ENCODE assay signal across 8 cellular contexts in the genomic region with DNA sequence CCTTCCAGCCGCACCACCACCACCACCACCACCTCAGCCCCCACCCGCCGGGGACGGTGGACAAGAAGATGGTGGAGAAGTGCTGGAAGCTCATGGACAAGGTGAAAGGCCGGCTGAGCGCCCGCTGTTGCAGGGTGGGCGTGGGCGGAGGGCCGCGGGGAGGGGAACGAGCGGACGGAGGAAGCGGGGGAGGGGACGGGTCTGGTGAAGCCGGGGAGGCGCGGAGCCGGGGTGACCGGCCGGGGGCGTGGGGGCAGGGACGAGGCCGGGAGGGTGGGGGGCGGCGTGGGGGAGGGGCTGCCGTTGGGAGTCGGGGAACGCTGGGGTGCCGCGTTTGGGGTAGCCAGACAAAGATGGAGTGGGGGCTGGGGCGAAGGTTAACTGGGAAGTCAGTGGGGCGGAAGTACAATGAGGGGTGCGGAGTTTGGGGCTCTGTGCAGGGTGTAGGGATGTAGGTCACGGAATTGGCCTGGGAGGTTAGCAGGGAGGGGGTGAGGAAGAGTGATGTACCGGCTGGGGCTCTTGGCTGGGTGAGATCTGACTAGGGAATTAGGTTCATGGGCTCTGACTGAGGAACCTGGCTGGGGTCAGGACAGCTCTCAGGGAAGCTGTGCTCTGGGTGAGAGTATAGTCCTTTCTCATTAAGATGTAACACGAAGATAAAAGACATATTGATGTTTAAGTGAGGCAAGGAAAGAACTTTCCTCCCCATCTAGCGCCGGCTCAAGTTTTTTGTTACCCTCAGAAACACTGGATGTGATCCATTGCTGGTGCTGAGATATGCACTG. TPM values are rescaled to one million over a fixed set of nuclear protein-coding genes. Genes with fewer than 3 reads are reported as not detected.
DNase-seq lines count a peak whose midpoint lies in the region; ATAC-seq, FAIRE-seq and TF ChIP-seq lines count a peak whose summit lies in the region.

No MANE protein-coding gene starts in this region.

- DNase-seq in GM12892 (ENCODE audit: insufficient read length) (peak; percentile 60), Panc1 (ENCODE audit: low read depth, low spot score) (no peak), heart left ventricle (peak; percentile 67 to 83 (median 72)), posterior vena cava (ENCODE audit: low spot score) (peak; percentile 87), upper lobe of left lung (peak; percentile 42 to 92)

- WGBS in heart left ventricle, 4 donors, result 1 to 2% (median 1%) methylated on average over 21 to 40 of the region's 40 CpGs
- WGBS in upper lobe of left lung, 2 donors, result 1% methylated on average over 23 to 27 of the region's 40 CpGs

- TSS peak; percentile 93 for BruUV-seq in Panc1 (replicated peaks; lab: Mats Ljungman, UMichigan)

- no peaks in the 10 kb centered on the region for H3K36me3 Mint-ChIP-seq in activated naive CD4-positive, alpha-beta T cell treated with anti-CD3 and anti-CD28 coated beads, Interleukin-2, amount 50 U/mL, for 24 hours

- TF ChIP-seq POLR2A in GM12892 (IDR thresholded peaks at IDR 0.05; ENCODE audit: low read depth, low read length) (no peak), heart left ventricle (IDR thresholded peaks at IDR 0.05) (no peak), upper lobe of left lung (IDR thresholded peaks at IDR 0.05) (no peak)

- H3K27ac ChIP-seq in Panc1 (ENCODE audit: low read length), result peak overlapping the region; percentile 89
- H3K27ac ChIP-seq in heart left ventricle, result peak overlapping the region; percentile 82 to 98 (median 95)
- H3K27ac ChIP-seq in upper lobe of left lung, result peak overlapping the region; percentile 94 to 97 (median 94)

- H3K36me3 ChIP-seq in Panc1 (ENCODE audit: control insufficient read depth, insufficient read depth, low read length), result no peaks in the 10 kb centered on the region
- no peaks in the 10 kb centered on the region for H3K36me3 ChIP-seq in heart left ventricle
- no peaks in the 10 kb centered on the region for H3K36me3 ChIP-seq in upper lobe of left lung

- intact Hi-C loops in Panc1 (cut with micrococcal nuclease; ENCODE audit: unreplicated experiment) (no loop called here), heart left ventricle (cut with DNase I) (loop anchor here in 9 of 10 donors (2.0 to 10.0 kb wide), 11 partner anchors 56 to 268 kb away; partner anchors contain the start of gene USP2 (in 1 of the 9)), posterior vena cava (cut with DNase I) (loop anchor here in 1 of 2 donors (5.0 kb wide), 1 partner anchor 116 kb away; no protein-coding TSS in a partner anchor)

- peaks cover 32% of the 10 kb centered on the region for H3K4me1 ChIP-seq in Panc1 (ENCODE audit: control insufficient read depth, insufficient read depth, low read length)
- peaks cover 0 to 50% (median 17%) of the 10 kb centered on the region in 12 donors for H3K4me1 ChIP-seq in heart left ventricle
- H3K4me1 ChIP-seq in upper lobe of left lung, result peaks cover 4 to 31% (median 19%) of the 10 kb centered on the region in 4 donors

- ATAC-seq in HG02763 (IDR thresholded peaks at IDR 0.05; ENCODE audit: unreplicated experiment) (peak; percentile 18), Panc1 (peak; percentile 36), heart left ventricle (peak; percentile 5 to 48 (median 28)), upper lobe of left lung (ENCODE audit: low FRiP score in 2 of 2) (peak; percentile 5 to 54), HG03469 (IDR thresholded peaks at IDR 0.05; ENCODE audit: unreplicated experiment) (no peak)

- H3K27me3 ChIP-seq in Panc1 (ENCODE audit: control insufficient read depth, insufficient read depth, low read length), result no peaks in the 10 kb centered on the region
- no peaks in the 10 kb centered on the region for H3K27me3 ChIP-seq in heart left ventricle
- no peaks in the 10 kb centered on the region for H3K27me3 ChIP-seq in upper lobe of left lung

- H3K27me3 Mint-ChIP-seq in activated naive CD4-positive, alpha-beta T cell treated with anti-CD3 and anti-CD28 coated beads, Interleukin-2, amount 50 U/mL, for 24 hours, result no peaks in the 10 kb centered on the region

- H3K27ac Mint-ChIP-seq in activated naive CD4-positive, alpha-beta T cell treated with anti-CD3 and anti-CD28 coated beads, Interleukin-2, amount 50 U/mL, for 24 hours, result peak overlapping the region; percentile 97

- POLR2A ChIA-PET in Panc1 (lab: Charles Lee), result interaction anchor here (0.5 to 0.7 kb wide), 3 partner anchors 21 to 542 kb away, joined by 5 to 13 read pairs (median 5); no protein-coding TSS in a partner anchor

- CTCF ChIA-PET in Panc1 (lab: Charles Lee), result interaction anchor here (0.5 to 3.0 kb wide), 14 partner anchors 14 to 1463 kb away, joined by 3 to 15 read pairs (median 6); partner anchors contain the start of gene CENATAC

- no peak for TF ChIP-seq CTCF in Panc1 (IDR thresholded peaks at IDR 0.05)
- TF ChIP-seq CTCF in heart left ventricle (IDR thresholded peaks at IDR 0.05), result no peak
- no peak for TF ChIP-seq CTCF in upper lobe of left lung (IDR thresholded peaks at IDR 0.05)

- H3K4me3 ChIP-seq in Panc1 (ENCODE audit: low read depth in 2 of 2, low read length in 2 of 2) (peak overlapping the region; percentile 80 to 96), heart left ventricle (peak overlapping the region; percentile 84 to 99 (median 95)), upper lobe of left lung (peak overlapping the region; percentile 84 to 99 (median 96))

- peak overlapping the region; percentile 99 for H3K4me3 Mint-ChIP-seq in activated naive CD4-positive, alpha-beta T cell treated with anti-CD3 and anti-CD28 coated beads, Interleukin-2, amount 50 U/mL, for 24 hours

- in situ Hi-C loops in Panc1 (cut with HindIII; ENCODE audit: low pct_unique_long_range_greater_than_20kb, low sequenced_read_pairs), result no loop called here

- H3K4me1 Mint-ChIP-seq in activated naive CD4-positive, alpha-beta T cell treated with anti-CD3 and anti-CD28 coated beads, Interleukin-2, amount 50 U/mL, for 24 hours, result peaks cover 34% of the 10 kb centered on the region

- H3K9me3 ChIP-seq in Panc1 (ENCODE audit: control insufficient read depth, insufficient read depth, low read depth, low read length) (no peaks in the 10 kb centered on the region), heart left ventricle (no peaks in the 10 kb centered on the region), upper lobe of left lung (no peaks in the 10 kb centered on the region)

- no peak for TF ChIP-seq EP300 in upper lobe of left lung (IDR thresholded peaks at IDR 0.05)

- no peaks in the 10 kb centered on the region for H3K9me3 Mint-ChIP-seq in activated naive CD4-positive, alpha-beta T cell treated with anti-CD3 and anti-CD28 coated beads, Interleukin-2, amount 50 U/mL, for 24 hours

- no peak for FAIRE-seq in GM12892 (lab: Jason Lieb, UNC)

RNA-seq across cellular contexts. Expression of gene CBL, which starts 0.6 kb away (rescaled TPM):
- 13.1 TPM for polyA plus RNA-seq in GM12892 (2012; ENCODE audit: missing spikeins)
- 69.9 TPM for total RNA-seq in Panc1 (2021; ENCODE audit: unreplicated experiment)
- polyA plus RNA-seq in Panc1 (2012; ENCODE audit: insufficient read length), result 22.0 TPM
- total RNA-seq in heart left ventricle, result 10 to 100 TPM in 3 of 9 donors, 1 to 10 TPM in 6; 6.1 to 20.4 (median 9.5) TPM
- 1 to 10 TPM; 3.1 to 5.8 TPM for polyA plus RNA-seq in heart left ventricle
- total RNA-seq in posterior vena cava, result 10 to 100 TPM; 23.3 to 32.8 TPM
- 10 to 100 TPM; 15.4 to 32.2 (median 18.9) TPM for total RNA-seq in upper lobe of left lung

RNA-seq across cellular contexts. Expression of gene NHERF4, which starts 21.4 kb away (rescaled TPM):
- polyA plus RNA-seq in GM12892 (2012; ENCODE audit: missing spikeins), result not detected
- total RNA-seq in Panc1 (2021; ENCODE audit: unreplicated experiment), result 0.23 TPM
- polyA plus RNA-seq in Panc1 (2012; ENCODE audit: insufficient read length), result not detected
- total RNA-seq in heart left ventricle, result 1 to 10 TPM in 1 of 9 donors, not detected in 8; 3.7 TPM
- polyA plus RNA-seq in heart left ventricle, result not detected
- under 1 TPM in 1 of 2 donors, not detected in 1; 0.14 TPM for total RNA-seq in posterior vena cava
- total RNA-seq in upper lobe of left lung, result 1 to 10 TPM in 1 of 6 donors, under 1 TPM in 3, not detected in 2; 0.29 to 1.0 (median 0.81) TPM

RNA-seq across cellular contexts. Expression of gene NLRX1, which starts 38.2 kb away (rescaled TPM):
- 5.2 TPM for polyA plus RNA-seq in GM12892 (2012; ENCODE audit: missing spikeins)
- 25.2 TPM for total RNA-seq in Panc1 (2021; ENCODE audit: unreplicated experiment)
- polyA plus RNA-seq in Panc1 (2012; ENCODE audit: insufficient read length), result 29.2 TPM
- total RNA-seq in heart left ventricle, result 10 to 100 TPM; 19.7 to 47.0 (median 30.7) TPM
- 10 to 100 TPM; 10.6 to 13.7 TPM for polyA plus RNA-seq in heart left ventricle
- total RNA-seq in posterior vena cava, result 10 to 100 TPM; 14.9 to 23.9 TPM
- 10 to 100 TPM; 13.1 to 34.5 (median 20.2) TPM for total RNA-seq in upper lobe of left lung

RNA-seq across cellular contexts. Expression of gene ABCG4, which starts 57.9 kb away (rescaled TPM):
- not detected for polyA plus RNA-seq in GM12892 (2012; ENCODE audit: missing spikeins)
- total RNA-seq in Panc1 (2021; ENCODE audit: unreplicated experiment), result 0.39 TPM
- 0.76 TPM for polyA plus RNA-seq in Panc1 (2012; ENCODE audit: insufficient read length)
- total RNA-seq in heart left ventricle, result 1 to 10 TPM in 4 of 9 donors, under 1 TPM in 5; 0.38 to 2.1 (median 0.98) TPM
- 1 to 10 TPM in 1 of 2 donors, under 1 TPM in 1; 0.25 to 1.1 TPM for polyA plus RNA-seq in heart left ventricle
- under 1 TPM; 0.23 to 0.43 TPM for total RNA-seq in posterior vena cava
- total RNA-seq in upper lobe of left lung, result under 1 TPM in 2 of 6 donors, not detected in 4; 0.06 to 0.78 TPM
